In the genomic region with DNA sequence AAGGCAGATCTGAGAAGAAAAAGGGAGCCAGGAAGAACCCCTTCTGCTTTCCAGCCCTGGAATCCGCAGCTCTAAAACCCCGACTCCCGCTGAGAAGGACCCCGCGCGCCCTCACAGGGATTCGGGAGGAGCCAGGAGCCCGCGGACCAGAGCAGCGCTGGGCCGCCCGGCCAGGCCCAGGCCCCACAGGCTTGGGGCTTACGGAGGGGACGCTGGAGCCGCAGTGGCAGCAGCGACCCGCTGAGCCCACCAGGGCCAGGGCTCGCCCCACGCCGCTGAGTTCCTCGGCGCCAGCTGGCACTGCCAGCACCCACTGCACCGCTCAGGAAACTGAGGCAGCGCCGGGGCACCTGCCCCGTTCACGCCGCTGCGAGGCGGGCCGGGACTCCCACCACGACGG, we compare ENCODE assay signal across 7 cellular contexts. TPM values are rescaled to one million over a fixed set of nuclear protein-coding genes. Genes with fewer than 3 reads are reported as not detected.
A peak's percentile ranks its signal among the peaks of the same experiment; 100 is the strongest.
DNase-seq lines count a peak whose midpoint lies in the region; ATAC-seq, FAIRE-seq and TF ChIP-seq lines count a peak whose summit lies in the region.
"Not testable (repeated sequence)": the region's sequence is repeated elsewhere in the genome, so short reads cannot be mapped to it uniquely, and the experiment has no call there.

No MANE protein-coding gene starts in this region.

- CTCF ChIA-PET in K562 (lab: Yijun Ruan, JAX; ENCODE audit: low intra/inter-chr PET ratio): not testable (repeated sequence)

- not testable (repeated sequence) for H3F3A ChIP-seq in neural cell (ENCODE audit: insufficient read depth, low read length, poor library complexity, severe bottlenecking)

- DNase-seq in DND-41; K562 (ENCODE audit: extremely low read depth in 1 of 4, low spot score in 3 of 4); epithelial cell of proximal tubule (ENCODE audit: low read depth); heart left ventricle; stomach: not testable (repeated sequence)

- H3K4me1 ChIP-seq in DND-41 (ENCODE audit: insufficient read depth, low read length) (peaks cover 20% of the 10 kb centered on the region), K562 (replicated peaks in 1 of 2; ENCODE audit: control insufficient read depth in 2 of 2, insufficient read depth in 2 of 2, low read length in 2 of 2) (peaks cover 0 to 11% of the 10 kb centered on the region in 2 experiments; a peak in 2 of 5 replicates), heart left ventricle (peaks cover 0 to 15% (median 3%) of the 10 kb centered on the region in 12 donors), stomach (peaks cover 0 to 11% (median 5%) of the 10 kb centered on the region in 4 donors)
- not testable (repeated sequence) for H3K4me1 ChIP-seq in HUES64 (ENCODE audit: insufficient read depth, low read length)

- H4K20me1 ChIP-seq in DND-41 (ENCODE audit: insufficient read depth, low read length); K562 (replicated peaks; ENCODE audit: control insufficient read depth, insufficient read depth, low read length); neural cell (ENCODE audit: insufficient read depth): not testable (repeated sequence)

- TF ChIP-seq POLR2A in K562 (conservative IDR thresholded peaks at IDR 0.05); heart left ventricle (IDR thresholded peaks at IDR 0.05); stomach (IDR thresholded peaks at IDR 0.05): not testable (repeated sequence)

- POLR2A ChIA-PET in K562 (lab: Yijun Ruan, JAX): not testable (repeated sequence)

- H3K9me1 ChIP-seq in K562 (ENCODE audit: control insufficient read depth, insufficient read depth, low read length): not testable (repeated sequence)

- H3K9me3 ChIP-seq in DND-41 (ENCODE audit: insufficient read depth, low read length, severe bottlenecking); HUES64 (ENCODE audit: insufficient read depth, low read depth, low read length); K562 (replicated peaks; ENCODE audit: control insufficient read depth, insufficient read depth, low read depth, low read length); neural cell (ENCODE audit: low read length): not testable (repeated sequence)
- H3K9me3 ChIP-seq in heart left ventricle: peaks cover 0 to 17% (median 0%) of the 10 kb centered on the region in 12 donors
- H3K9me3 ChIP-seq in stomach: peaks cover 0 to 29% (median 17%) of the 10 kb centered on the region in 4 donors

- H2AFZ ChIP-seq in DND-41 (ENCODE audit: low read depth, low read length); K562 (ENCODE audit: low read depth, low read length); neural cell (ENCODE audit: low read depth, low read length): not testable (repeated sequence)

- not testable (repeated sequence) for H3K27ac ChIP-seq in DND-41 (ENCODE audit: low read length); HUES64 (ENCODE audit: low read depth, low read length); K562 (ENCODE audit: extremely low read depth, low read depth, low read length); heart left ventricle; neural cell (ENCODE audit: low read length); stomach

- ATAC-seq in DND-41 (ENCODE audit: insufficient read depth, low read depth); heart left ventricle: not testable (repeated sequence)
- ATAC-seq in K562: 0 out of 3 replicates have a peak, but pooled peaks have one; percentile 11

- not testable (repeated sequence) for H3K79me2 ChIP-seq in DND-41 (ENCODE audit: insufficient read depth, low read length); K562 (ENCODE audit: control insufficient read depth, insufficient read depth, low read length); neural cell (replicated peaks; ENCODE audit: insufficient read depth, low read length)

- TF ChIP-seq EP300 in K562 (IDR thresholded peaks at IDR 0.05; ENCODE audit: low read length); neural cell (conservative IDR thresholded peaks at IDR 0.05; ENCODE audit: poor library complexity, severe bottlenecking); stomach (IDR thresholded peaks at IDR 0.05): not testable (repeated sequence)

- TF ChIP-seq RAD21 in K562 (CRISPR knock-in tag; conservative IDR thresholded peaks at IDR 0.05 in 1 of 2, IDR thresholded peaks at IDR 0.05 in 1 of 2); neural cell (conservative IDR thresholded peaks at IDR 0.05): not testable (repeated sequence)

- not testable (repeated sequence) for TF ChIP-seq CTCF in DND-41 (IDR thresholded peaks at IDR 0.05; ENCODE audit: borderline replicate concordance, extremely low read depth, low read length, poor library complexity, severe bottlenecking); K562 (IDR thresholded peaks at IDR 0.05 in 2 of 3, conservative IDR thresholded peaks at IDR 0.05 in 1 of 3; ENCODE audit: insufficient read depth in 2 of 3, low read depth in 1 of 3, low read length in 3 of 3); epithelial cell of proximal tubule (conservative IDR thresholded peaks at IDR 0.05; ENCODE audit: low read depth, low read length); heart left ventricle (IDR thresholded peaks at IDR 0.05); neural cell (IDR thresholded peaks at IDR 0.05; ENCODE audit: poor library complexity, severe bottlenecking); stomach (IDR thresholded peaks at IDR 0.05)

- not testable (repeated sequence) for H3K9me2 ChIP-seq in neural cell (ENCODE audit: insufficient read depth, low read length)

- peak overlapping the region; percentile 90 for H3K4me2 ChIP-seq in DND-41 (ENCODE audit: insufficient read depth, low read length)
- H3K4me2 ChIP-seq in K562 (ENCODE audit: insufficient read depth, low read length); neural cell (ENCODE audit: low read length): not testable (repeated sequence)

- H3K27me3 ChIP-seq in DND-41 (ENCODE audit: insufficient read depth, low read length, poor library complexity); HUES64 (ENCODE audit: insufficient read depth, low read length); K562 (ENCODE audit: control insufficient read depth in 2 of 2, insufficient read depth in 2 of 2, low read length in 2 of 2); heart left ventricle; neural cell (ENCODE audit: insufficient read depth, low read depth, low read length); stomach: not testable (repeated sequence)

- H3K9ac ChIP-seq in DND-41 (ENCODE audit: low read depth, low read length): peak overlapping the region; percentile 91
- H3K9ac ChIP-seq in HUES64 (ENCODE audit: low read depth, low read length); K562 (ENCODE audit: insufficient read depth in 1 of 2, low read depth in 2 of 2, low read length in 2 of 2); neural cell (ENCODE audit: low read length): not testable (repeated sequence)

- in situ Hi-C loops in K562 (cut with MboI): not testable (repeated sequence)

- FAIRE-seq in K562 (lab: Jason Lieb, UNC): not testable (repeated sequence)

- intact Hi-C loops in K562 (cut with micrococcal nuclease): not testable (repeated sequence)
- intact Hi-C loops in heart left ventricle (cut with DNase I) (loop anchor here in 2 of 10 donors (5.0 kb wide), 2 partner anchors 97 to 328 kb away; no protein-coding TSS in a partner anchor), stomach (cut with DNase I; ENCODE audit: low total_unique reads) (loop anchor here (10.0 kb wide), 1 partner anchor 326 kb away; no protein-coding TSS in a partner anchor)

- H3K36me3 ChIP-seq in DND-41 (ENCODE audit: insufficient read depth, low read length) (peaks cover 31% of the 10 kb centered on the region), HUES64 (ENCODE audit: insufficient read depth, low read length) (peaks cover 40% of the 10 kb centered on the region), heart left ventricle (peaks cover 5 to 44% (median 37%) of the 10 kb centered on the region in 9 donors), stomach (peaks cover 32 to 45% (median 43%) of the 10 kb centered on the region in 4 donors)
- H3K36me3 ChIP-seq in K562 (ENCODE audit: control insufficient read depth, insufficient read depth, low read length); neural cell (ENCODE audit: insufficient read depth, low read length): not testable (repeated sequence)

- H3K4me3 ChIP-seq in DND-41 (ENCODE audit: low read depth in 1 of 2, low read length in 2 of 2): peak overlapping the region in 1 of 2 experiments; percentile 91; a peak in 2 of 4 replicates
- H3K4me3 ChIP-seq in HUES64 (ENCODE audit: low read length): 0 out of 2 replicates have a peak overlapping the region, but pooled peaks have one; percentile 16
- peak overlapping the region; percentile 22; the same call in 1 of the 2 replicates for H3K4me3 ChIP-seq in K562
- H3K4me3 ChIP-seq in epithelial cell of proximal tubule (ENCODE audit: low read depth, low read length): peak overlapping the region; percentile 67
- peak overlapping the region in 8 of 12 donors; percentile 31 to 96 (median 92) for H3K4me3 ChIP-seq in heart left ventricle
- H3K4me3 ChIP-seq in neural cell (ENCODE audit: low read length): peak overlapping the region; percentile 78
- H3K4me3 ChIP-seq in stomach: peak overlapping the region in 3 of 4 donors; percentile 42 to 84 (median 79)

- BruUV-seq in K562 (replicated peaks; lab: Mats Ljungman, UMichigan): TSS peak; percentile 71

- WGBS in HUES64: 84% methylated on average over 8 of the region's 33 CpGs
- 60% methylated on average over 3 of the region's 33 CpGs for WGBS in K562 (ENCODE audit: insufficient coverage, low coverage, missing lambda C conversion rate)
- WGBS in heart left ventricle, 4 donors: 55 to 83% (median 70%) methylated on average over 10 to 15 of the region's 33 CpGs
- 61 to 71% (median 63%) methylated on average over 10 to 23 of the region's 33 CpGs; no CpG with 5 or more reads in 1 of the 5 donors for WGBS in stomach, 5 donors

RNA-seq across cellular contexts. Expression of a gene that starts 1.4 kb away (rescaled TPM):
- 10.6 TPM for polyA plus RNA-seq in HUES64 (2013, experiment 1 of 2)
- polyA plus RNA-seq in HUES64 (2013, experiment 2 of 2): 15.8 TPM
- total RNA-seq in K562 (2011; cell fraction: chromatin; rRNA removed; ENCODE audit: low replicate concordance): 2.4 and 6.0 TPM in 2 replicates
- total RNA-seq in K562 (2011; cell fraction: nucleolus; rRNA removed): 3.8 and 5.0 TPM in 2 replicates
- total RNA-seq in K562 (2011; cell fraction: nucleoplasm; rRNA removed): 2.8 and 4.9 TPM in 2 replicates
- total RNA-seq in K562 (2014; rRNA removed) (3.5 and 5.3 TPM in 2 replicates), K562 (2014; rRNA removed; fragmentation: Illumina TruSeq; extraction: Trizol) (2.6 TPM in 2 replicates), K562 (2015; rRNA removed; fragmentation: Illumina TruSeq; extraction: Trizol) (2.6 and 2.9 TPM in 2 replicates), K562 (2021) (3.7 and 4.5 TPM in 2 replicates), epithelial cell of proximal tubule (6.2 and 12.3 TPM in 2 replicates), heart left ventricle (10 to 100 TPM in 1 of 9 donors, 1 to 10 TPM in 8; 5.9 to 10.2 (median 7.2) TPM), stomach (10 to 100 TPM in 1 of 5 donors, 1 to 10 TPM in 4; 7.0 to 12.2 (median 7.6) TPM)
- polyA plus RNA-seq in K562 (2011; rRNA removed) (2.4 and 2.8 TPM in 2 replicates), K562 (2014; fragmentation: Illumina TruSeq; extraction: Trizol) (1.9 and 3.3 TPM in 2 replicates), K562 (2014; fragmentation: Nextera tagmentation; extraction: Ambion mirVana) (under 1 TPM; 0.63 to 0.75 TPM), K562 (2014; rRNA removed) (2.6 and 3.5 TPM in 2 replicates), heart left ventricle (1 to 10 TPM; 6.4 to 7.7 TPM), neural cell (32.7 and 36.2 TPM in 2 replicates), stomach (10 to 100 TPM in 1 of 3 donors, 1 to 10 TPM in 2; 4.9 to 10.0 (median 6.6) TPM)
- 0.67 and 1.2 TPM in 2 replicates for polyA plus RNA-seq in K562 (2011; cell fraction: cytosol; rRNA removed)
- 4.8 and 4.9 TPM in 2 replicates for polyA plus RNA-seq in K562 (2011; cell fraction: nucleus; rRNA removed)
- polyA plus RNA-seq in K562 (2012): 1.0 and 2.2 TPM in 2 replicates
- polyA minus RNA-seq in K562 (2011; rRNA and poly(A)+ RNA removed): 1.3 and 2.5 TPM in 2 replicates
- 0.57 TPM in 1 of 2 replicates, not detected in the other for polyA minus RNA-seq in K562 (2011; cell fraction: cytosol; rRNA and poly(A)+ RNA removed)
- 2.8 and 3.7 TPM in 2 replicates for polyA minus RNA-seq in K562 (2011; cell fraction: nucleus; rRNA and poly(A)+ RNA removed)
- 28.2 and 35.0 TPM in 2 replicates for polyA minus RNA-seq in neural cell
